24 cellular contexts compared by ENCODE assay signal in the genomic region with DNA sequence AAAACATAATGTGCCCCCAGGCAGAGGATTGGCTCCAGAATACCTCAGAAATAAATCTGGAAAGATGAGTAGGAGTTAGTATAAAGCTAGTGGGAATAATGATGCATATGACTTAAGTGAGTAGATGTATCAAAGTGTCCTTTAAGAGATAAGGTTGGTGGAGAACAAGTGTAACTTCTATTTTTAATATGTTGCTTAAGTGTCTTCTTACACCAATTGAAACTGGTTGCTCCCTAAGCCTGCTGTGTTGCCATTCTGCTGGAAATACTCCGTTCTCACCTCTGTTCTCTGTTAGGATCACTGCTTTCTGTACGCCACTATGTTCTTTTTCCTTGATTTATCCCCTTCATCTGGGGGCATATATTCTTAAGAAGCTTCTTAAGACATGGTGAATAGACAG.
"Had no signal": no experiment of that assay in that cellular context is flagged by ENCODE, and none has a peak within 500 bp of the region (broad histone marks: within the 10 kb centered on the region; RNA-seq: fewer than 3 reads in every experiment).

No MANE protein-coding gene starts in this region.

- H3K27ac ChIP-seq: RWPE1, SJSA1, SK-N-MC had no signal

- H3K36me3 ChIP-seq: MG63, SJSA1 had no signal

- ATAC-seq: HepG2, Panc1, PC-3 had no signal

- H3K4me1 ChIP-seq: SJSA1 had no signal

- H3K9me3 ChIP-seq: SJSA1 had no signal

- DNase-seq: IMR-90; Karpas-422; KG1; MG63; NCI-H1092; NCI-H1105 treated with DMSO at 0.1 percent for 48 hours; NCI-H1417 treated with DMSO at 0.1 percent for 48 hours; NCI-H146; NCI-H1694 treated with DMSO at 0.1 percent for 48 hours; NCI-H1930; NCI-H2081; NCI-H2107; NCI-H2227 treated with DMSO at 0.1 percent for 48 hours; NCI-H524; NCI-H526 treated with DMSO at 0.1 percent for 48 hours; NCI-H774; NK-92 treated with Interleukin-12 subunit alpha and Interleukin-12 subunit beta, amount 100 ng/mL, for 24 hours; PC-3; SIG-M5 had no signal

- H3K4me3 ChIP-seq: MG63, SJSA1, SK-N-MC had no signal

- H3K27me3 ChIP-seq: SJSA1 had no signal
